ENCODE assay signal across 8 cellular contexts in genomic region chr11:118956094-118956846, GRCh38. TPM values are rescaled to one million over a fixed set of nuclear protein-coding genes. Genes with fewer than 3 reads are reported as not detected.
DNase-seq lines count a peak whose midpoint lies in the region; ATAC-seq and TF ChIP-seq lines count a peak whose summit lies in the region.

UPK2 (plus strand) TSS chr11:118956298; CDS start chr11:118956351, 53 bp downstream.

- H3K27me3 Mint-ChIP-seq in activated T-cell treated with anti-CD3 and anti-CD28 coated beads, Interleukin-2, amount 50 U/mL, for 72 hours (ENCODE audit: low read depth), result no peaks in the 10 kb centered on the region
- no peaks in the 10 kb centered on the region for H3K27me3 Mint-ChIP-seq in stimulated activated naive CD8-positive, alpha-beta T cell treated with anti-CD3 and anti-CD28 coated beads, Interleukin-15, amount 100 ng/mL, for 72 hours

- no peak within 1 kb of the TSS for H3K27ac Mint-ChIP-seq in activated T-cell treated with anti-CD3 and anti-CD28 coated beads, Interleukin-2, amount 50 U/mL, for 72 hours
- H3K27ac Mint-ChIP-seq in stimulated activated naive CD8-positive, alpha-beta T cell treated with anti-CD3 and anti-CD28 coated beads, Interleukin-15, amount 100 ng/mL, for 72 hours, result peak within 1 kb of the TSS in 1 of 2 donors; percentile 28

- H3K9me3 Mint-ChIP-seq in activated T-cell treated with anti-CD3 and anti-CD28 coated beads, Interleukin-2, amount 50 U/mL, for 72 hours, result no peaks in the 10 kb centered on the region
- no peaks in the 10 kb centered on the region for H3K9me3 Mint-ChIP-seq in stimulated activated naive CD8-positive, alpha-beta T cell treated with anti-CD3 and anti-CD28 coated beads, Interleukin-15, amount 100 ng/mL, for 72 hours

- peak within 1 kb of the TSS; percentile 47 for H3K9ac ChIP-seq in neural cell (ENCODE audit: low read length)

- DNase-seq in AG08396 (ENCODE audit: low spot score), result peak; percentile 92
- DNase-seq in KBM-7, result peak; percentile 90
- DNase-seq in RKO (ENCODE audit: low spot score), result peak; percentile 79
- DNase-seq in activated T-cell treated with anti-CD3 and anti-CD28 coated beads, Interleukin-2, amount 50 U/mL, for 72 hours, result peak; percentile 90 to 91
- DNase-seq in fibroblast of mammary gland (ENCODE audit: low read depth), result peak; percentile 73
- DNase-seq in stimulated activated naive CD8-positive, alpha-beta T cell treated with anti-CD3 and anti-CD28 coated beads, Interleukin-15, amount 100 ng/mL, for 72 hours, result peak; percentile 87 to 88

- no peaks in the 10 kb centered on the region for H4K20me1 ChIP-seq in neural cell (ENCODE audit: insufficient read depth)

- no peak within 1 kb of the TSS for H3K4me2 ChIP-seq in neural cell (ENCODE audit: low read length)

- H3K9me3 ChIP-seq in neural cell (ENCODE audit: low read length), result no peaks in the 10 kb centered on the region

- peak; percentile 100 for TF ChIP-seq RAD21 in neural cell (conservative IDR thresholded peaks at IDR 0.05)

- H3K36me3 Mint-ChIP-seq in activated T-cell treated with anti-CD3 and anti-CD28 coated beads, Interleukin-2, amount 50 U/mL, for 72 hours (ENCODE audit: insufficient read depth in 2 of 2), result no peaks in the 10 kb centered on the region

- TF ChIP-seq CTCF in fibroblast of mammary gland (conservative IDR thresholded peaks at IDR 0.05; ENCODE audit: control insufficient read depth, insufficient read depth, low read depth, low read length) (peak; percentile 95), neural cell (IDR thresholded peaks at IDR 0.05; ENCODE audit: poor library complexity, severe bottlenecking) (peak; percentile 99)

- H2AFZ ChIP-seq in neural cell (ENCODE audit: low read depth, low read length), result peak within 1 kb of the TSS; percentile 12

- peak; percentile 78 for ATAC-seq in GM19035 (IDR thresholded peaks at IDR 0.05; ENCODE audit: unreplicated experiment)
- ATAC-seq in activated T-cell treated with anti-CD3 and anti-CD28 coated beads, Interleukin-2, amount 50 U/mL, for 72 hours (replicated peaks in 1 of 2), result peak; percentile 99 to 100
- peak; percentile 99 for ATAC-seq in stimulated activated naive CD8-positive, alpha-beta T cell treated with anti-CD3 and anti-CD28 coated beads, Interleukin-15, amount 100 ng/mL, for 72 hours

- H3K27ac ChIP-seq in neural cell (ENCODE audit: low read length), result peak within 1 kb of the TSS; percentile 1

- no peaks in the 10 kb centered on the region for H3K9me2 ChIP-seq in neural cell (ENCODE audit: insufficient read depth, low read length)

- H3K4me3 Mint-ChIP-seq in activated T-cell treated with anti-CD3 and anti-CD28 coated beads, Interleukin-2, amount 50 U/mL, for 72 hours, result no peak within 1 kb of the TSS
- H3K4me3 Mint-ChIP-seq in stimulated activated naive CD8-positive, alpha-beta T cell treated with anti-CD3 and anti-CD28 coated beads, Interleukin-15, amount 100 ng/mL, for 72 hours, result no peak within 1 kb of the TSS

- H3K4me3 ChIP-seq in fibroblast of mammary gland (ENCODE audit: control insufficient read depth, low read depth, low read length) (no peak within 1 kb of the TSS), neural cell (ENCODE audit: low read length) (peak within 1 kb of the TSS; percentile 24)

- no peaks in the 10 kb centered on the region for H3K36me3 ChIP-seq in neural cell (ENCODE audit: insufficient read depth, low read length)

- in situ Hi-C loops in KBM-7 (cut with MboI; ENCODE audit: low pct_unique_long_range_greater_than_20kb, low sequenced_read_pairs), result no loop called here

- peaks cover 3% of the 10 kb centered on the region for H3K79me2 ChIP-seq in neural cell (replicated peaks; ENCODE audit: insufficient read depth, low read length)

- no peaks in the 10 kb centered on the region for H3K27me3 ChIP-seq in neural cell (ENCODE audit: insufficient read depth, low read depth, low read length)

- peaks cover 5% of the 10 kb centered on the region for H3F3A ChIP-seq in neural cell (ENCODE audit: insufficient read depth, low read length, poor library complexity, severe bottlenecking)

- peak; percentile 27 for TF ChIP-seq EP300 in neural cell (conservative IDR thresholded peaks at IDR 0.05; ENCODE audit: poor library complexity, severe bottlenecking)

- H3K4me1 Mint-ChIP-seq in activated T-cell treated with anti-CD3 and anti-CD28 coated beads, Interleukin-2, amount 50 U/mL, for 72 hours (ENCODE audit: low read depth), result peaks cover 4% of the 10 kb centered on the region
- peaks cover 13% of the 10 kb centered on the region for H3K4me1 Mint-ChIP-seq in stimulated activated naive CD8-positive, alpha-beta T cell treated with anti-CD3 and anti-CD28 coated beads, Interleukin-15, amount 100 ng/mL, for 72 hours

TF ChIP-seq in neural cell, 6 proteins besides CTCF, POLR2A, EP300 and RAD21:
- TF ChIP-seq SMC3 (conservative IDR thresholded peaks at IDR 0.05; ENCODE audit: poor library complexity) (peak; percentile 100), TAF1 (IDR thresholded peaks at IDR 0.05; ENCODE audit: low read depth) (no peak), REST (IDR thresholded peaks at IDR 0.05; ENCODE audit: borderline replicate concordance) (no peak), POLR2AphosphoS5 (IDR thresholded peaks at IDR 0.05) (no peak), EZH2 (IDR thresholded peaks at IDR 0.05; ENCODE audit: borderline replicate concordance, insufficient read depth, low read length, poor library complexity, severe bottlenecking) (no peak), MXI1 (conservative IDR thresholded peaks at IDR 0.05; ENCODE audit: poor library complexity, severe bottlenecking) (peak; percentile 27)

RNA-seq across cellular contexts. Expression of gene UPK2, which starts in this region (rescaled TPM):
- 1 to 10 TPM in 1 of 2 donors, under 1 TPM in 1; 0.53 to 1.2 TPM for total RNA-seq in activated T-cell treated with anti-CD3 and anti-CD28 coated beads, Interleukin-2, amount 50 U/mL, for 72 hours
- 0.38 TPM in 1 of 2 replicates, not detected in the other for polyA plus RNA-seq in neural cell
- not detected in 2 replicates for polyA minus RNA-seq in neural cell
